ENCODE assay signal across 17 cellular contexts in genomic region chr10:71135276-71135675, GRCh38.
A peak's percentile ranks its signal among the peaks of the same experiment; 100 is the strongest.
DNase-seq lines count a peak whose midpoint lies in the region; TF ChIP-seq lines count a peak whose summit lies in the region.
"Had no signal": no experiment of that assay in that cellular context is flagged by ENCODE, and none has a peak within 500 bp of the region (broad histone marks: within the 10 kb centered on the region; RNA-seq: fewer than 3 reads in every experiment).

No MANE protein-coding gene starts in this region.

- no peak overlapping the region for H2BK120ac ChIP-seq in H9 (ENCODE audit: low read depth, low read length, poor library complexity, severe bottlenecking)

- H3K27me3 ChIP-seq in H9 (ENCODE audit: insufficient read depth, low read length) = no peaks in the 10 kb centered on the region

- H2BK20ac ChIP-seq in H9 (ENCODE audit: low read depth, low read length, poor library complexity, severe bottlenecking) = no peak overlapping the region

- no peak overlapping the region for H3T11ph ChIP-seq in H9 (ENCODE audit: low read length)

- H3K9ac ChIP-seq in H9 (ENCODE audit: extremely low read depth, insufficient read length, low read length) = no peak overlapping the region
- H3K9ac ChIP-seq: GM23248 had no signal

- no peak overlapping the region for H4K91ac ChIP-seq in H9 (ENCODE audit: insufficient read length, low read depth, low read length)

- H3K4me2 ChIP-seq in H9 (ENCODE audit: insufficient read depth, insufficient read length, low read length) = no peak overlapping the region

- H3K4ac ChIP-seq in H9 (ENCODE audit: low read depth, low read length) = no peak overlapping the region

- no peak overlapping the region for H3K56ac ChIP-seq in H9 (ENCODE audit: insufficient read length, low read depth, low read length)

- H3K9me3 Mint-ChIP-seq in H9 (no peaks in the 10 kb centered on the region), nephron (no peaks in the 10 kb centered on the region)
- H3K9me3 Mint-ChIP-seq in activated naive CD4-positive, alpha-beta T cell treated with anti-CD3 and anti-CD28 coated beads, Interleukin-2, amount 10 ng/mL, durations not matched to agents 7 days and 5 days = no peaks in the 10 kb centered on the region
- H3K9me3 Mint-ChIP-seq: CD8-positive, alpha-beta T cell had no signal

- no peak overlapping the region for H4K8ac ChIP-seq in H9 (replicated peaks; ENCODE audit: insufficient read length, low read depth, low read length)

- H2BK5ac ChIP-seq in H9 (ENCODE audit: insufficient read length, low read length) = no peak overlapping the region

- CTCF ChIA-PET in activated naive CD4-positive, alpha-beta T cell treated with anti-CD3 and anti-CD28 coated beads, Interleukin-2, amount 10 ng/mL, durations not matched to agents 7 days and 5 days (lab: Charles Lee) = no interaction called here

- no peak overlapping the region for H3K18ac ChIP-seq in H9 (ENCODE audit: insufficient read length, low read depth, low read length)

- no peak overlapping the region for H3K14ac ChIP-seq in H9 (ENCODE audit: insufficient read depth, low read length)

- TF ChIP-seq CTCF in C4-2B (conservative IDR thresholded peaks at IDR 0.05) = no peak
- 0 out of 3 replicates have a peak, but pooled peaks have one; percentile 4 for TF ChIP-seq CTCF in H9 (conservative IDR thresholded peaks at IDR 0.05)
- 0 out of 2 replicates have a peak, but pooled peaks have one; percentile 5 for TF ChIP-seq CTCF in VCaP (conservative IDR thresholded peaks at IDR 0.05)
- TF ChIP-seq CTCF in nephron (IDR thresholded peaks at IDR 0.05; ENCODE audit: unreplicated experiment in 3 of 3) = no peak

- H3K4me1 ChIP-seq in H9 (ENCODE audit: insufficient read depth, low read length) = peaks cover 7% of the 10 kb centered on the region; the same call in 1 of the 2 replicates
- H3K4me1 ChIP-seq: Caco-2 had no signal

- no peak overlapping the region; a peak in 1 of 5 replicates for H3K4me3 Mint-ChIP-seq in H9
- no peak overlapping the region for H3K4me3 Mint-ChIP-seq in nephron
- H3K4me3 Mint-ChIP-seq in activated naive CD4-positive, alpha-beta T cell treated with anti-CD3 and anti-CD28 coated beads, Interleukin-2, amount 10 ng/mL, durations not matched to agents 7 days and 5 days = no peak overlapping the region
- H3K4me3 Mint-ChIP-seq: CD4-positive, CD25-positive, alpha-beta regulatory T cell; CD8-positive, alpha-beta T cell had no signal

- WGBS in H9 (ENCODE audit: extremely low coverage, insufficient read length, low lambda C conversion rate) = no CpG with 5 or more reads among the region's 3 CpGs

- H3K27me3 Mint-ChIP-seq in H9 (ENCODE audit: low read depth) (peaks cover 15% of the 10 kb centered on the region), nephron (ENCODE audit: low read depth) (peaks cover 6% of the 10 kb centered on the region)
- peaks cover 26% of the 10 kb centered on the region for H3K27me3 Mint-ChIP-seq in activated naive CD4-positive, alpha-beta T cell treated with anti-CD3 and anti-CD28 coated beads, Interleukin-2, amount 10 ng/mL, durations not matched to agents 7 days and 5 days

- H3K27ac Mint-ChIP-seq in H9 (no peak overlapping the region), nephron (peak overlapping the region in 2 of 3 experiments; percentile 20 to 40)
- no peak overlapping the region for H3K27ac Mint-ChIP-seq in activated naive CD4-positive, alpha-beta T cell treated with anti-CD3 and anti-CD28 coated beads, Interleukin-2, amount 10 ng/mL, durations not matched to agents 7 days and 5 days
- H3K27ac Mint-ChIP-seq: CD4-positive, CD25-positive, alpha-beta regulatory T cell; CD8-positive, alpha-beta T cell had no signal

- no peak overlapping the region for H2AK5ac ChIP-seq in H9 (ENCODE audit: insufficient read length, low read length)

- peak; percentile 12 for DNase-seq in H9
- DNase-seq in activated naive CD4-positive, alpha-beta T cell treated with anti-CD3 and anti-CD28 coated beads, Interleukin-2, amount 10 ng/mL, durations not matched to agents 7 days and 5 days = no peak
- no peak for DNase-seq in NK-92 treated with Interleukin-12 subunit alpha and Interleukin-12 subunit beta, amount 100 ng/mL, for 24 hours (lab: John Stamatoyannopoulos, UW)
- DNase-seq in posterior cingulate gyrus = no peak
- DNase-seq: 8988T; C1 segment of cervical spinal cord; CD4-positive, CD25-positive, alpha-beta regulatory T cell; CD8-positive, alpha-beta T cell; DMS 273 treated with DMSO at 0.1 percent for 48 hours; DMS79; EL; GDM1; GM23248 had no signal

- no peak overlapping the region for H2BK15ac ChIP-seq in H9 (ENCODE audit: low read depth, low read length)

- intact Hi-C loops in posterior cingulate gyrus (cut with DNase I) = no loop called here

- no peaks in the 10 kb centered on the region for H4K20me1 ChIP-seq in H9 (ENCODE audit: control insufficient read depth, insufficient read depth, insufficient read length)

- H3K36me3 Mint-ChIP-seq in H9 (ENCODE audit: insufficient read depth in 1 of 3, low read depth in 3 of 3) = no peaks in the 10 kb centered on the region
- H3K36me3 Mint-ChIP-seq in nephron (ENCODE audit: low read depth) = no peaks in the 10 kb centered on the region
- H3K36me3 Mint-ChIP-seq in activated naive CD4-positive, alpha-beta T cell treated with anti-CD3 and anti-CD28 coated beads, Interleukin-2, amount 10 ng/mL, durations not matched to agents 7 days and 5 days = no peaks in the 10 kb centered on the region
- H3K36me3 Mint-ChIP-seq: CD4-positive, CD25-positive, alpha-beta regulatory T cell; CD8-positive, alpha-beta T cell had no signal

- no peak overlapping the region for H2BK12ac ChIP-seq in H9 (ENCODE audit: insufficient read length, low read depth, low read length)

- H4K5ac ChIP-seq in H9 (ENCODE audit: insufficient read length, low read depth, low read length) = no peak overlapping the region

- no peak overlapping the region for H2AFZ ChIP-seq in H9 (ENCODE audit: low read length)
- H2AFZ ChIP-seq: GM23248 had no signal

- H3K79me2 ChIP-seq in H9 (ENCODE audit: insufficient read depth, low read length) = no peaks in the 10 kb centered on the region

- H3K23ac ChIP-seq in H9 (ENCODE audit: insufficient read length, low read depth, low read length) = no peak overlapping the region

- no peaks in the 10 kb centered on the region for H3K23me2 ChIP-seq in H9 (ENCODE audit: insufficient read length, low read depth, low read length, poor library complexity, severe bottlenecking)

- no peaks in the 10 kb centered on the region for H3K79me1 ChIP-seq in H9 (ENCODE audit: insufficient read depth, low read depth, low read length, poor library complexity, severe bottlenecking)

- H3K9me3 ChIP-seq in H9 (ENCODE audit: control insufficient read depth, low read depth, low read length) = no peaks in the 10 kb centered on the region
- H3K9me3 ChIP-seq: Caco-2 had no signal

- H3K4me1 Mint-ChIP-seq in H9 = peaks cover 24 to 26% of the 10 kb centered on the region in 2 experiments
- H3K4me1 Mint-ChIP-seq in nephron = peaks cover 59% of the 10 kb centered on the region
- no peaks in the 10 kb centered on the region for H3K4me1 Mint-ChIP-seq in activated naive CD4-positive, alpha-beta T cell treated with anti-CD3 and anti-CD28 coated beads, Interleukin-2, amount 10 ng/mL, durations not matched to agents 7 days and 5 days
- H3K4me1 Mint-ChIP-seq: CD4-positive, CD25-positive, alpha-beta regulatory T cell had no signal

- H3K27ac ChIP-seq in C4-2B (peak overlapping the region; percentile 25; the same call in 1 of the 2 replicates), H9 (ENCODE audit: insufficient read length, low read depth, low read length) (no peak overlapping the region), VCaP (peak overlapping the region; percentile 66)
- H3K27ac ChIP-seq: GM23248 had no signal

Comparison
In these comparisons a context has a peak if more than half of its experiments do, and no peak if none do; other contexts are left out.
1. CTCF ChIP-seq: peak in H9 (single experiment) and VCaP (single experiment); none in C4-2B (single experiment) and nephron (0 of 3).
2. H3K27ac Mint-ChIP-seq: peak in nephron (2 of 3); none in H9 (0 of 3) and activated naive CD4-positive, alpha-beta T cell treated with anti-CD3 and anti-CD28 coated beads, Interleukin-2, amount 10 ng/mL, durations not matched to agents 7 days and 5 days (single experiment).